Comparison of ENCODE assay signal across 8 cellular contexts in the genomic region with DNA sequence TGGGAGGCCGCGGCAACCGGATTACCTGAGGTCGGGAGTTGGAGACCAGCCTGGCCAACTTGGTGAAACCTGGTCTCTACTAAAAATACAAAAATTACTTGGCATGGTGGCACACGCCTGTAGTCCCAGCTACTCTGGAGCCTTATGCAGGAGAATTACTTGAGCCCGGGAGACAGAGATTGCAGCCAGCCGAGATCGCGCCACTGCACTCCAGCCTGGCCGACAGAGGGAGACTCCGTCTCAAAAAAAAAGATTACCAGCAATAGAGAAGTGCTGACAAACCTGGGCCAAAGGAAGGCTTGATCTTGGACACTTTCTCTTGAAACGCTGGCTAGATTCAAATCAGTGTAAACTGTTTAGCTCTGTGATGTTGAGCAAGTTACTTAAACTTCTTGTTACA. TPM values are rescaled to one million over a fixed set of nuclear protein-coding genes. Genes with fewer than 3 reads are reported as not detected.
DNase-seq lines count a peak whose midpoint lies in the region; ATAC-seq and TF ChIP-seq lines count a peak whose summit lies in the region.

No MANE protein-coding gene starts in this region.

- H3K4me1 Mint-ChIP-seq in HFFc6 (ENCODE audit: low read depth) = peaks cover 7% of the 10 kb centered on the region; the same call in 1 of the 2 replicates
- peaks cover 28% of the 10 kb centered on the region for H3K4me1 Mint-ChIP-seq in activated naive CD8-positive, alpha-beta T cell treated with anti-CD3 and anti-CD28 coated beads, Interleukin-2, amount 10 ng/mL, durations not matched to agents 7 days and 5 days

- no peaks in the 10 kb centered on the region for H3K9me3 Mint-ChIP-seq in HFFc6
- no peaks in the 10 kb centered on the region for H3K9me3 Mint-ChIP-seq in activated naive CD8-positive, alpha-beta T cell treated with anti-CD3 and anti-CD28 coated beads, Interleukin-2, amount 10 ng/mL, durations not matched to agents 7 days and 5 days

- peaks cover 32% of the 10 kb centered on the region for H3K27me3 ChIP-seq in kidney epithelial cell (ENCODE audit: control insufficient read depth, insufficient read depth, low read length)

- H3K27ac Mint-ChIP-seq in HFFc6 = no peak overlapping the region
- H3K27ac Mint-ChIP-seq in activated naive CD8-positive, alpha-beta T cell treated with anti-CD3 and anti-CD28 coated beads, Interleukin-2, amount 10 ng/mL, durations not matched to agents 7 days and 5 days = no peak overlapping the region

- H3K4me3 Mint-ChIP-seq in HFFc6 = no peak overlapping the region
- no peak overlapping the region for H3K4me3 Mint-ChIP-seq in activated naive CD8-positive, alpha-beta T cell treated with anti-CD3 and anti-CD28 coated beads, Interleukin-2, amount 10 ng/mL, durations not matched to agents 7 days and 5 days

- TF ChIP-seq CTCF in HFFc6 (IDR thresholded peaks at IDR 0.05) (peak; percentile 78), kidney epithelial cell (IDR thresholded peaks at IDR 0.05; ENCODE audit: insufficient read depth, low read length, poor library complexity, severe bottlenecking) (peak; percentile 69)

- DNase-seq in Ammon's horn (ENCODE audit: low spot score) (peak; percentile 35), HFFc6 (peak; percentile 35), kidney epithelial cell (ENCODE audit: low read depth) (no peak), NCI-H2029 (lab: John Stamatoyannopoulos, UW) (no peak), mucosa of gallbladder (ENCODE audit: low spot score) (no peak)
- peak; percentile 46 for DNase-seq in activated naive CD8-positive, alpha-beta T cell treated with anti-CD3 and anti-CD28 coated beads, Interleukin-2, amount 10 ng/mL, durations not matched to agents 7 days and 5 days

- peak; percentile 60 for ATAC-seq in activated naive CD8-positive, alpha-beta T cell treated with anti-CD3 and anti-CD28 coated beads, Interleukin-2, amount 10 ng/mL, durations not matched to agents 7 days and 5 days (ENCODE audit: low read depth)
- ATAC-seq in GM18517 (IDR thresholded peaks at IDR 0.05; ENCODE audit: unreplicated experiment) (no peak), GM19328 (IDR thresholded peaks at IDR 0.05; ENCODE audit: unreplicated experiment) (no peak)

- peaks cover 61% of the 10 kb centered on the region for H3K27me3 Mint-ChIP-seq in HFFc6 (ENCODE audit: insufficient read depth)
- H3K27me3 Mint-ChIP-seq in activated naive CD8-positive, alpha-beta T cell treated with anti-CD3 and anti-CD28 coated beads, Interleukin-2, amount 10 ng/mL, durations not matched to agents 7 days and 5 days = peaks cover 50% of the 10 kb centered on the region

- no peak overlapping the region for H3K4me3 ChIP-seq in kidney epithelial cell (ENCODE audit: low read depth, low read length)

- no peaks in the 10 kb centered on the region for H3K36me3 Mint-ChIP-seq in HFFc6 (ENCODE audit: low read depth)
- H3K36me3 Mint-ChIP-seq in activated naive CD8-positive, alpha-beta T cell treated with anti-CD3 and anti-CD28 coated beads, Interleukin-2, amount 10 ng/mL, durations not matched to agents 7 days and 5 days = no peaks in the 10 kb centered on the region

- H3K36me3 ChIP-seq in kidney epithelial cell (ENCODE audit: control insufficient read depth, insufficient read depth, low read length) = no peaks in the 10 kb centered on the region

- POLR2A ChIA-PET in activated naive CD8-positive, alpha-beta T cell treated with anti-CD3 and anti-CD28 coated beads, Interleukin-2, amount 10 ng/mL, durations not matched to agents 7 days and 5 days (lab: Charles Lee) = interaction anchor here (1.6 kb wide), 1 partner anchor 28 kb away, joined by 3 read pairs; no protein-coding TSS in a partner anchor

RNA-seq across cellular contexts. Expression of gene MT1H, which starts 4.3 kb away (rescaled TPM):
- total RNA-seq in HFFc6 (2021; fragmentation: NEBNext Ultra II Directional; extraction: Animal tissue kit (Norgen Biotek cat#: 25700)) = not detected
- not detected for total RNA-seq in activated naive CD8-positive, alpha-beta T cell treated with anti-CD3 and anti-CD28 coated beads, Interleukin-2, amount 10 ng/mL, durations not matched to agents 7 days and 5 days
- total RNA-seq in kidney epithelial cell = not detected in 2 replicates
- 2.9 TPM for total RNA-seq in mucosa of gallbladder

RNA-seq across cellular contexts. Expression of gene MT1G, which starts 6.1 kb away (rescaled TPM):
- under 1 TPM in 1 of 6 experiments, not detected in 5; 0.73 TPM for total RNA-seq in HFFc6 (2021; fragmentation: NEBNext Ultra II Directional; extraction: Animal tissue kit (Norgen Biotek cat#: 25700))
- 1 to 10 TPM; 4.0 to 5.0 TPM for total RNA-seq in activated naive CD8-positive, alpha-beta T cell treated with anti-CD3 and anti-CD28 coated beads, Interleukin-2, amount 10 ng/mL, durations not matched to agents 7 days and 5 days
- total RNA-seq in kidney epithelial cell (0.75 and 14.8 TPM in 2 replicates), mucosa of gallbladder (55.2 TPM)

RNA-seq across cellular contexts. Expression of gene MT1X, which starts 8.4 kb away (rescaled TPM):
- 10 to 100 TPM; 28.0 to 38.7 (median 33.3) TPM for total RNA-seq in HFFc6 (2021; fragmentation: NEBNext Ultra II Directional; extraction: Animal tissue kit (Norgen Biotek cat#: 25700))
- total RNA-seq in activated naive CD8-positive, alpha-beta T cell treated with anti-CD3 and anti-CD28 coated beads, Interleukin-2, amount 10 ng/mL, durations not matched to agents 7 days and 5 days = 10 to 100 TPM; 35.0 to 35.4 TPM
- total RNA-seq in kidney epithelial cell (18.1 and 19.6 TPM in 2 replicates), mucosa of gallbladder (75.1 TPM)

RNA-seq across cellular contexts. Expression of gene MT1F, which starts 16.2 kb away (rescaled TPM):
- not detected for total RNA-seq in HFFc6 (2021; fragmentation: NEBNext Ultra II Directional; extraction: Animal tissue kit (Norgen Biotek cat#: 25700))
- 10 to 100 TPM; 24.1 to 27.8 TPM for total RNA-seq in activated naive CD8-positive, alpha-beta T cell treated with anti-CD3 and anti-CD28 coated beads, Interleukin-2, amount 10 ng/mL, durations not matched to agents 7 days and 5 days
- 7.9 and 9.4 TPM in 2 replicates for total RNA-seq in kidney epithelial cell
- 36.6 TPM for total RNA-seq in mucosa of gallbladder

RNA-seq across cellular contexts. Expression of gene MT1B, which starts 22.2 kb away (rescaled TPM):
- not detected for total RNA-seq in HFFc6 (2021; fragmentation: NEBNext Ultra II Directional; extraction: Animal tissue kit (Norgen Biotek cat#: 25700))
- total RNA-seq in activated naive CD8-positive, alpha-beta T cell treated with anti-CD3 and anti-CD28 coated beads, Interleukin-2, amount 10 ng/mL, durations not matched to agents 7 days and 5 days = not detected
- total RNA-seq in kidney epithelial cell = not detected in 2 replicates
- total RNA-seq in mucosa of gallbladder = not detected

Comparison
In these comparisons a context has a peak if more than half of its experiments do, and no peak if none do; other contexts are left out.
1. DNase-seq: peak in Ammon's horn (single experiment), HFFc6 (single experiment) and activated naive CD8-positive, alpha-beta T cell treated with anti-CD3 and anti-CD28 coated beads, Interleukin-2, amount 10 ng/mL, durations not matched to agents 7 days and 5 days (single experiment); none in kidney epithelial cell (single experiment), NCI-H2029 (single experiment) and mucosa of gallbladder (single experiment).